ENCODE assay signal across 29 cellular contexts in genomic region chr11:132852361-132852760, GRCh38.
"Had no signal": no experiment of that assay in that cellular context is flagged by ENCODE, and none has a peak within 500 bp of the region (broad histone marks: within the 10 kb centered on the region; RNA-seq: fewer than 3 reads in every experiment).

No MANE protein-coding gene starts in this region.

- H3K27ac ChIP-seq: ascending aorta, breast epithelium, cardiac muscle cell, colonic mucosa, esophagus muscularis mucosa, foreskin keratinocyte, gastrocnemius medialis, heart right ventricle, hepatocyte had no signal

- H3K9me3 ChIP-seq: ascending aorta, colonic mucosa, esophagus muscularis mucosa, gastrocnemius medialis had no signal

- DNase-seq: activated CD4-positive, alpha-beta memory T cell treated with anti-CD3 and anti-CD28 coated beads, Interleukin-2, amount 10 ng/mL, durations not matched to agents 7 days and 5 days; activated CD4-positive, alpha-beta T cell treated with anti-CD3 and anti-CD28 coated beads for 36 hours; activated CD4-positive, alpha-beta T cell treated with anti-CD3 and anti-CD28 coated beads, Interleukin-2, amount 10 ng/mL, durations not matched to agents 7 days and 5 days; activated CD4-positive, alpha-beta T cell treated with anti-CD3 and anti-CD28 coated beads, Interleukin-2, amount 50 U/mL, for 4 hours; activated CD4-positive, CD25-positive, alpha-beta regulatory T cell; activated CD4-positive, CD25-positive, alpha-beta regulatory T cell treated with anti-CD3 and anti-CD28 coated beads, Interleukin-2, amount 50 U/mL, for 72 hours; activated CD8-positive, alpha-beta memory T cell treated with anti-CD3 and anti-CD28 coated beads, Interleukin-2, amount 50 U/mL, for 48 hours; activated gamma-delta T cell; activated naive CD4-positive, alpha-beta T cell; activated naive CD4-positive, alpha-beta T cell treated with anti-CD3 and anti-CD28 coated beads, Interleukin-2, amount 10 ng/mL, durations not matched to agents 7 days and 5 days; activated naive CD8-positive, alpha-beta T cell treated with anti-CD3 and anti-CD28 coated beads, Interleukin-2, amount 10 ng/mL, durations not matched to agents 7 days and 5 days; activated T-cell treated with anti-CD3 and anti-CD28 coated beads for 4 hours; activated T-cell treated with anti-CD3 and anti-CD28 coated beads, Interleukin-2, amount 50 U/mL, for 24 hours; activated T-cell treated with anti-CD3 and anti-CD28 coated beads, Interleukin-2, amount 50 U/mL, for 72 hours; central memory CD4-positive, alpha-beta T cell; cerebellar nuclear complex; colonic mucosa; effector CD8-positive, alpha-beta T cell; foreskin keratinocyte; gastrocnemius medialis; glutamatergic neuron; heart right ventricle; T1000 had no signal

- H2AFZ ChIP-seq: hepatocyte had no signal

- H3K36me3 ChIP-seq: ascending aorta, breast epithelium, cardiac muscle cell, colonic mucosa, esophagus muscularis mucosa, gastrocnemius medialis, heart right ventricle had no signal

- H3K79me2 ChIP-seq: hepatocyte had no signal

- H3K27me3 ChIP-seq: ascending aorta, breast epithelium, cardiac muscle cell, colonic mucosa, esophagus muscularis mucosa, foreskin keratinocyte, gastrocnemius medialis, hepatocyte had no signal

- H3K4me3 ChIP-seq: ascending aorta, breast epithelium, cardiac muscle cell, colonic mucosa, esophagus muscularis mucosa, gastrocnemius medialis, heart right ventricle, hepatocyte had no signal

- H3K4me2 ChIP-seq: hepatocyte had no signal

- H3K4me1 ChIP-seq: ascending aorta, breast epithelium, colonic mucosa, esophagus muscularis mucosa, foreskin keratinocyte, gastrocnemius medialis, heart right ventricle had no signal

- ATAC-seq: activated CD4-positive, alpha-beta T cell treated with anti-CD3 and anti-CD28 coated beads for 36 hours; activated naive CD4-positive, alpha-beta T cell treated with anti-CD3 and anti-CD28 coated beads, Interleukin-2, amount 50 U/mL, for 72 hours; activated T-cell treated with anti-CD3 and anti-CD28 coated beads, Interleukin-2, amount 50 U/mL, for 72 hours; foreskin keratinocyte; gastrocnemius medialis; heart right ventricle had no signal
